ENCODE assay signal across 34 cellular contexts in genomic region chr12:42102720-42103119, GRCh38.
"Had no signal": no experiment of that assay in that cellular context is flagged by ENCODE, and none has a peak within 500 bp of the region (broad histone marks: within the 10 kb centered on the region; RNA-seq: fewer than 3 reads in every experiment).

No MANE protein-coding gene starts in this region.

- H3K9me3 Mint-ChIP-seq: activated CD8-positive, alpha-beta T cell treated with anti-CD3 and anti-CD28 coated beads for 36 hours; activated naive CD4-positive, alpha-beta T cell treated with anti-CD3 and anti-CD28 coated beads for 36 hours; activated naive CD4-positive, alpha-beta T cell treated with anti-CD3 and anti-CD28 coated beads, Interleukin-2, amount 50 U/mL, for 72 hours; activated T-cell treated with anti-CD3 and anti-CD28 coated beads, Interleukin-2, amount 50 U/mL, for 24 hours; activated T-helper 2 cell treated with anti-CD3 and anti-CD28 coated beads, Interferon-gamma antibody, Interleukin-2, Interleukin-4, amounts not matched to agents 10 μg/mL and 5 μg/mL and 100 μg/mL, durations not matched to agents 14 hours and 24 hours and 36 hours; T-helper 1 cell treated with Interleukin-12 subunit alpha and Interleukin-12 subunit beta and Interleukin-4 antibody, amounts not matched to agents 30 μg/mL and 1 μg/mL, for 36 hours; T-helper 2 cell treated with Interferon-gamma antibody and Interleukin-4, amounts not matched to agents 5 μg/mL and 100 μg/mL, for 36 hours had no signal

- FAIRE-seq: astrocyte, bronchial epithelial cell had no signal

- H3K27me3 ChIP-seq: adrenal gland, body of pancreas, MG63, SJSA1 had no signal

- H3K36me3 ChIP-seq: adrenal gland, MG63 had no signal

- H3K4me1 ChIP-seq: body of pancreas, SJSA1 had no signal

- H3K9me3 ChIP-seq: body of pancreas, MG63, SJSA1, SK-N-SH had no signal

- DNase-seq: activated CD4-positive, alpha-beta T cell treated with anti-CD3 and anti-CD28 coated beads for 1 hour; activated CD4-positive, alpha-beta T cell treated with anti-CD3 and anti-CD28 coated beads for 48 hours; activated CD4-positive, alpha-beta T cell treated with anti-CD3 and anti-CD28 coated beads, Interleukin-2, amount 50 U/mL, for 4 hours; activated CD4-positive, CD25-positive, alpha-beta regulatory T cell; activated CD8-positive, alpha-beta T cell treated with anti-CD3 and anti-CD28 coated beads for 36 hours; activated gamma-delta T cell; activated naive CD4-positive, alpha-beta T cell treated with anti-CD3 and anti-CD28 coated beads for 36 hours; activated T-cell treated with anti-CD3 and anti-CD28 coated beads, Interleukin-2, amount 50 U/mL, for 24 hours; adrenal gland; body of pancreas; caudate nucleus; cerebellar nuclear complex; Kasumi-1; KG1; MG63; NCI-H1048; NCI-H1105 treated with DMSO at 0.1 percent for 48 hours; NCI-H1436; NCI-H1694; NCI-H1930; NCI-H2081 treated with DMSO at 0.1 percent for 48 hours; NCI-H345; NCI-H524 treated with DMSO at 0.1 percent for 48 hours; RPMI8226; SHP77 treated with DMSO at 0.1 percent for 48 hours; SK-N-SH had no signal

- H3K4me3 ChIP-seq: adrenal gland, body of pancreas, MG63, SJSA1 had no signal

- H3K27me3 Mint-ChIP-seq: activated CD8-positive, alpha-beta T cell treated with anti-CD3 and anti-CD28 coated beads for 36 hours; activated T-cell treated with anti-CD3 and anti-CD28 coated beads, Interleukin-2, amount 50 U/mL, for 24 hours had no signal

- H3K27ac Mint-ChIP-seq: activated CD8-positive, alpha-beta T cell treated with anti-CD3 and anti-CD28 coated beads for 36 hours; activated naive CD4-positive, alpha-beta T cell treated with anti-CD3 and anti-CD28 coated beads for 36 hours; activated naive CD4-positive, alpha-beta T cell treated with anti-CD3 and anti-CD28 coated beads, Interleukin-2, amount 50 U/mL, for 72 hours; activated T-cell treated with anti-CD3 and anti-CD28 coated beads, Interleukin-2, amount 50 U/mL, for 24 hours; activated T-helper 2 cell treated with anti-CD3 and anti-CD28 coated beads, Interferon-gamma antibody, Interleukin-2, Interleukin-4, amounts not matched to agents 10 μg/mL and 5 μg/mL and 100 μg/mL, durations not matched to agents 14 hours and 24 hours and 36 hours; T-helper 1 cell treated with Interleukin-12 subunit alpha and Interleukin-12 subunit beta and Interleukin-4 antibody, amounts not matched to agents 30 μg/mL and 1 μg/mL, for 36 hours; T-helper 2 cell treated with Interferon-gamma antibody and Interleukin-4, amounts not matched to agents 5 μg/mL and 100 μg/mL, for 36 hours had no signal

- ATAC-seq: activated CD8-positive, alpha-beta T cell treated with anti-CD3 and anti-CD28 coated beads for 36 hours; activated naive CD4-positive, alpha-beta T cell treated with anti-CD3 and anti-CD28 coated beads, Interleukin-2, amount 50 U/mL, for 72 hours; body of pancreas; Panc1 had no signal

- H3K4me3 Mint-ChIP-seq: activated CD8-positive, alpha-beta T cell treated with anti-CD3 and anti-CD28 coated beads for 36 hours; activated naive CD4-positive, alpha-beta T cell treated with anti-CD3 and anti-CD28 coated beads for 36 hours; activated T-cell treated with anti-CD3 and anti-CD28 coated beads, Interleukin-2, amount 50 U/mL, for 24 hours; T-helper 1 cell treated with Interleukin-12 subunit alpha and Interleukin-12 subunit beta and Interleukin-4 antibody, amounts not matched to agents 30 μg/mL and 1 μg/mL, for 36 hours; T-helper 2 cell treated with Interferon-gamma antibody and Interleukin-4, amounts not matched to agents 5 μg/mL and 100 μg/mL, for 36 hours had no signal

- H3K27ac ChIP-seq: adrenal gland, body of pancreas, SJSA1 had no signal
